20 cellular contexts compared by ENCODE assay signal in the genomic region with DNA sequence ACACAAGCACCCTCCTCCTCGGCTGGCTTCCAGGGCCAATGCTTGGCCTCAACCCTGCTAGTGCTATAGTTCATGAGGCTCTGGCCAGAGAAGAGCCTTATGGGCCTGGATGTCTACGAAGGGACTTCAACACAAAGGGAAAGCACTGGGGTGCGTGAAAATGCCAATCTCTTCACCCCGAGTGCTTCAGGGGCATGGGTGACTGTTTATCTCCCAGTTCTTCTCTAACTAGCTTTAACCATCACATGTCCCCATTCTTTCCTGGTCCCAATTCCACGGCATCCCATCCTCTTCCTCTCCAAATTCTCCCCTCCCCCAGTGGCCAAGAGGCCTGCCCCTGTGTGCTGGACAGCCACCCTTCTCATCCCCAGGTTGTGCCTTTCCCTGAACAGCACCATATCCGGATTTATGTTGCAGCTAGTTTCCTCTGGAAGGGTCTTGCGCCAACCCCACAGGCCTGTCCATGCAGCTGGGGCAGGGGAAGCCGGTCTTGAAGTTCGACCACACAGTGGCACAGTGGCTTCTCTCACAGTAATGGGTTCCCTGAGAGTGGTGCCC. TPM values are rescaled to one million over a fixed set of nuclear protein-coding genes. Genes with fewer than 3 reads are reported as not detected.
A peak's percentile ranks its signal among the peaks of the same experiment; 100 is the strongest.
DNase-seq lines count a peak whose midpoint lies in the region; ATAC-seq and TF ChIP-seq lines count a peak whose summit lies in the region.
"Had no signal": no experiment of that assay in that cellular context is flagged by ENCODE, and none has a peak within 500 bp of the region (broad histone marks: within the 10 kb centered on the region; RNA-seq: fewer than 3 reads in every experiment).

No MANE protein-coding gene starts in this region.

- no peak overlapping the region for H3K4me3 Mint-ChIP-seq in endodermal cell
- no peak overlapping the region for H3K4me3 Mint-ChIP-seq in CD4-positive, alpha-beta memory T cell
- H3K4me3 Mint-ChIP-seq: CD8-positive, alpha-beta memory T cell had no signal

- H3K27me3 Mint-ChIP-seq in endodermal cell (ENCODE audit: insufficient read depth) = peaks cover 8% of the 10 kb centered on the region
- H3K27me3 Mint-ChIP-seq in CD4-positive, alpha-beta memory T cell = peaks cover 15 to 19% of the 10 kb centered on the region in 2 donors

- H3K4me3 ChIP-seq in HEK293 (ENCODE audit: low read depth, low read length) = no peak overlapping the region
- no peak overlapping the region for H3K4me3 ChIP-seq in endodermal cell (ENCODE audit: low read length)
- H3K4me3 ChIP-seq in osteoblast (ENCODE audit: insufficient read depth, low read length) = no peak overlapping the region
- H3K4me3 ChIP-seq in CD4-positive, alpha-beta memory T cell (ENCODE audit: low read length in 2 of 2) = no peak overlapping the region
- H3K4me3 ChIP-seq: SK-N-MC had no signal

- H3K9me3 Mint-ChIP-seq in endodermal cell = no peaks in the 10 kb centered on the region
- H3K9me3 Mint-ChIP-seq in CD4-positive, alpha-beta memory T cell = no peaks in the 10 kb centered on the region
- H3K9me3 Mint-ChIP-seq: CD8-positive, alpha-beta memory T cell had no signal

- POLR2A ChIA-PET in HEK293 (lab: Yijun Ruan, JAX) = no interaction called here
- POLR2A ChIA-PET in CD4-positive, alpha-beta memory T cell (lab: Charles Lee; ENCODE audit: partially characterized antibody) = no interaction called here

- CTCF ChIA-PET in HEK293 (lab: Yijun Ruan, JAX) = interaction anchor here (0.8 to 1.2 kb wide), 2 partner anchors 231 to 289 kb away, joined by 3 to 4 read pairs; no protein-coding TSS in a partner anchor
- CTCF ChIA-PET in CD4-positive, alpha-beta memory T cell (lab: Charles Lee; ENCODE audit: partially characterized antibody) = no interaction called here

- H3K27me3 ChIP-seq in endodermal cell (ENCODE audit: control insufficient read depth, insufficient read depth, low read length, poor library complexity, severe bottlenecking) = no peaks in the 10 kb centered on the region
- H3K27me3 ChIP-seq in osteoblast (ENCODE audit: insufficient read depth, low read length) = no peaks in the 10 kb centered on the region
- no peaks in the 10 kb centered on the region for H3K27me3 ChIP-seq in CD4-positive, alpha-beta memory T cell (ENCODE audit: insufficient read depth, low read length)
- H3K27me3 ChIP-seq: BE2C had no signal

- H4K20me1 ChIP-seq in osteoblast (ENCODE audit: insufficient read depth, low read length) = no peaks in the 10 kb centered on the region

- no peak overlapping the region for H3K4me2 ChIP-seq in osteoblast (ENCODE audit: insufficient read depth, low read length)

- peak; percentile 42 for DNase-seq in endodermal cell
- DNase-seq in osteoblast (ENCODE audit: insufficient read length, low spot score, missing footprints) = peak; percentile 81
- no peak for DNase-seq in CD4-positive, alpha-beta memory T cell
- no peak for DNase-seq in caudate nucleus (lab: John Stamatoyannopoulos, UW)
- DNase-seq: BE2C; CD8-positive, alpha-beta memory T cell; DMS79; HCEC 1CT; KG1; MV-4-11; NCI-H1694 treated with DMSO at 0.1 percent for 48 hours; NCI-H510A; NCI-H748 treated with DMSO at 0.1 percent for 48 hours; NK-92 treated with Interleukin-12 subunit alpha and Interleukin-12 subunit beta, amount 100 ng/mL, for 24 hours; SHP77 had no signal

- H3K27ac ChIP-seq in 22Rv1 = peak overlapping the region; percentile 44; the same call in 1 of the 2 replicates
- no peak overlapping the region for H3K27ac ChIP-seq in HEK293 (ENCODE audit: extremely low read depth, low read depth, low read length)
- H3K27ac ChIP-seq in endodermal cell (ENCODE audit: low read depth, low read length) = no peak overlapping the region
- H3K27ac ChIP-seq in osteoblast (ENCODE audit: low read depth, low read length) = no peak overlapping the region
- no peak overlapping the region for H3K27ac ChIP-seq in CD4-positive, alpha-beta memory T cell (ENCODE audit: low read depth, low read length)
- H3K27ac ChIP-seq in caudate nucleus (ENCODE audit: low read depth, low read length) = no peak overlapping the region
- H3K27ac ChIP-seq: SK-N-MC had no signal

- 96% methylated on average over 7 to 9 of the region's 9 CpGs for WGBS in endodermal cell (ENCODE audit: insufficient coverage in 1 of 2, insufficient read length in 1 of 2), 2 experiments

- no peaks in the 10 kb centered on the region for H3K79me2 ChIP-seq in osteoblast (ENCODE audit: insufficient read depth, low read length)

- no peak for TF ChIP-seq CTCF in 22Rv1 (IDR thresholded peaks at IDR 0.05)
- no peak for TF ChIP-seq CTCF in HEK293 (tag by site-specific recombination; IDR thresholded peaks at IDR 0.05)
- no peak for TF ChIP-seq CTCF in endodermal cell (conservative IDR thresholded peaks at IDR 0.05)
- no peak for TF ChIP-seq CTCF in osteoblast (IDR thresholded peaks at IDR 0.05; ENCODE audit: extremely low read depth, low read depth, low read length)

- no peak for ATAC-seq in GM18498 (IDR thresholded peaks at IDR 0.05; ENCODE audit: unreplicated experiment)
- ATAC-seq in GM18861 (IDR thresholded peaks at IDR 0.05; ENCODE audit: unreplicated experiment) = no peak

- peaks cover 2% of the 10 kb centered on the region; the same call in 1 of the 2 replicates for H3K4me1 ChIP-seq in HEK293 (ENCODE audit: control insufficient read depth, insufficient read depth, low read length)
- H3K4me1 ChIP-seq in endodermal cell (ENCODE audit: control insufficient read depth, insufficient read depth, low read length) = peaks cover 17% of the 10 kb centered on the region
- peaks cover 12% of the 10 kb centered on the region for H3K4me1 ChIP-seq in osteoblast (ENCODE audit: insufficient read depth, low read length)
- no peaks in the 10 kb centered on the region for H3K4me1 ChIP-seq in CD4-positive, alpha-beta memory T cell (ENCODE audit: insufficient read depth, low read length)

- H3K4me1 Mint-ChIP-seq in endodermal cell = peaks cover 46% of the 10 kb centered on the region
- H3K4me1 Mint-ChIP-seq in CD4-positive, alpha-beta memory T cell = peaks cover 0 to 2% (median under 1%) of the 10 kb centered on the region in 4 donors

- H3K36me3 ChIP-seq in HEK293 (ENCODE audit: control insufficient read depth in 2 of 2, insufficient read depth in 1 of 2, low read length in 2 of 2) (no peaks in the 10 kb centered on the region), endodermal cell (ENCODE audit: control insufficient read depth, insufficient read depth, low read length) (no peaks in the 10 kb centered on the region), osteoblast (ENCODE audit: insufficient read depth, low read length) (no peaks in the 10 kb centered on the region)
- no peaks in the 10 kb centered on the region for H3K36me3 ChIP-seq in CD4-positive, alpha-beta memory T cell (ENCODE audit: insufficient read depth, low read length)
- H3K36me3 ChIP-seq: BE2C had no signal

- no peaks in the 10 kb centered on the region for H3K9me3 ChIP-seq in HEK293 (ENCODE audit: control insufficient read depth, insufficient read depth, low read depth, low read length)
- H3K9me3 ChIP-seq in endodermal cell (ENCODE audit: control insufficient read depth, low read length) = no peaks in the 10 kb centered on the region
- no peaks in the 10 kb centered on the region for H3K9me3 ChIP-seq in osteoblast (ENCODE audit: low read depth, low read length)
- H3K9me3 ChIP-seq in CD4-positive, alpha-beta memory T cell (ENCODE audit: control insufficient read depth in 1 of 2, low read length in 2 of 2) = no peaks in the 10 kb centered on the region
- H3K9me3 ChIP-seq: BE2C had no signal

- intact Hi-C loops in CD4-positive, alpha-beta memory T cell (cut with micrococcal nuclease) = no loop called here

- no peak overlapping the region for H3K27ac Mint-ChIP-seq in endodermal cell
- H3K27ac Mint-ChIP-seq in CD4-positive, alpha-beta memory T cell = no peak overlapping the region
- H3K27ac Mint-ChIP-seq: CD8-positive, alpha-beta memory T cell had no signal

- no peak overlapping the region for H2AFZ ChIP-seq in osteoblast (ENCODE audit: low read length)

- no peak overlapping the region for H3K9ac ChIP-seq in endodermal cell (ENCODE audit: extremely low read depth, low read length, poor library complexity, severe bottlenecking)

- no peaks in the 10 kb centered on the region for H3K36me3 Mint-ChIP-seq in endodermal cell (ENCODE audit: low read depth)
- H3K36me3 Mint-ChIP-seq in CD4-positive, alpha-beta memory T cell = no peaks in the 10 kb centered on the region
- H3K36me3 Mint-ChIP-seq: CD8-positive, alpha-beta memory T cell had no signal

TF ChIP-seq in HEK293, 187 proteins besides CTCF, POLR2A, EP300 and RAD21:
- TF ChIP-seq ZNF660 (tag by site-specific recombination; IDR thresholded peaks at IDR 0.05) = no peak
- TF ChIP-seq, protein P1, sequence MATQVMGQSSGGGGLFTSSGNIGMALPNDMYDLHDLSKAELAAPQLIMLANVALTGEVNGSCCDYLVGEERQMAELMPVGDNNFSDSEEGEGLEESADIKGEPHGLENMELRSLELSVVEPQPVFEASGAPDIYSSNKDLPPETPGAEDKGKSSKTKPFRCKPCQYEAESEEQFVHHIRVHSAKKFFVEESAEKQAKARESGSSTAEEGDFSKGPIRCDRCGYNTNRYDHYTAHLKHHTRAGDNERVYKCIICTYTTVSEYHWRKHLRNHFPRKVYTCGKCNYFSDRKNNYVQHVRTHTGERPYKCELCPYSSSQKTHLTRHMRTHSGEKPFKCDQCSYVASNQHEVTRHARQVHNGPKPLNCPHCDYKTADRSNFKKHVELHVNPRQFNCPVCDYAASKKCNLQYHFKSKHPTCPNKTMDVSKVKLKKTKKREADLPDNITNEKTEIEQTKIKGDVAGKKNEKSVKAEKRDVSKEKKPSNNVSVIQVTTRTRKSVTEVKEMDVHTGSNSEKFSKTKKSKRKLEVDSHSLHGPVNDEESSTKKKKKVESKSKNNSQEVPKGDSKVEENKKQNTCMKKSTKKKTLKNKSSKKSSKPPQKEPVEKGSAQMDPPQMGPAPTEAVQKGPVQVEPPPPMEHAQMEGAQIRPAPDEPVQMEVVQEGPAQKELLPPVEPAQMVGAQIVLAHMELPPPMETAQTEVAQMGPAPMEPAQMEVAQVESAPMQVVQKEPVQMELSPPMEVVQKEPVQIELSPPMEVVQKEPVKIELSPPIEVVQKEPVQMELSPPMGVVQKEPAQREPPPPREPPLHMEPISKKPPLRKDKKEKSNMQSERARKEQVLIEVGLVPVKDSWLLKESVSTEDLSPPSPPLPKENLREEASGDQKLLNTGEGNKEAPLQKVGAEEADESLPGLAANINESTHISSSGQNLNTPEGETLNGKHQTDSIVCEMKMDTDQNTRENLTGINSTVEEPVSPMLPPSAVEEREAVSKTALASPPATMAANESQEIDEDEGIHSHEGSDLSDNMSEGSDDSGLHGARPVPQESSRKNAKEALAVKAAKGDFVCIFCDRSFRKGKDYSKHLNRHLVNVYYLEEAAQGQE (tag by site-specific recombination; IDR thresholded peaks at IDR 0.05) = peak; percentile 63; the same call in 1 of the 2 replicates

RNA-seq across cellular contexts. Expression of gene ABCA4, which starts 16.7 kb away (rescaled TPM):
- total RNA-seq in endodermal cell (1 to 10 TPM; 1.6 to 1.7 TPM), osteoblast (under 0.01 and 1.1 TPM in 2 replicates)
- 0.61 TPM for polyA plus RNA-seq in endodermal cell (2013, experiment 1 of 2)
- 0.54 TPM for polyA plus RNA-seq in endodermal cell (2013, experiment 2 of 2)
- not detected for total RNA-seq in CD4-positive, alpha-beta memory T cell
- polyA plus RNA-seq in CD4-positive, alpha-beta memory T cell = not detected
- total RNA-seq: CD8-positive, alpha-beta memory T cell had no signal
- polyA plus RNA-seq: CD8-positive, alpha-beta memory T cell had no signal

Comparison
In these comparisons a context has a peak if more than half of its experiments do, and no peak if none do; other contexts are left out.
1. DNase-seq: peak in endodermal cell (single experiment) and osteoblast (single experiment); none in CD4-positive, alpha-beta memory T cell (0 of 5) and caudate nucleus (0 of 61).